Comparison of ENCODE assay signal across 9 cellular contexts in the genomic region with DNA sequence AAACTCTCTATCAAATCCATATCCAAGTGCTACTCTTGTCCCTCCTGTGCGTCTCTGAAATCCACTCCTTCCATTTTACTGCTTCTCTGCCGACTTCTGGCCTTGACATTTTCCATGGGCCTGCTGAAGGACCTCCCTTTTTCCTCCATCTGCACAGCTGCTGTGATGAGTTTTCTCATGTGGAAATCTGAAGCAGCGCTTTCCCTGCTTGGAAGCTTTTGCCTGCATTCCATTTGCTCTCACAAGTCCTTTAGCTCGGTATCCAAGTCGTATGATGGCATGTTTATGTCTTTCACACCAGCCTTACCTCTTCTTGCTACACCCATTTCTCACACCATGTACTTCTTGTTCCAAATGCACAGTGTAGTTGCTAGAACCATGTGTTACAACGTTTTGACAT.
"Had no signal": no experiment of that assay in that cellular context is flagged by ENCODE, and none has a peak within 500 bp of the region (broad histone marks: within the 10 kb centered on the region; RNA-seq: fewer than 3 reads in every experiment).

No MANE protein-coding gene starts in this region.

- H3K4me2 ChIP-seq: KMS-11 had no signal

- H3K9ac ChIP-seq: GM23248, KMS-11 had no signal

- DNase-seq: GM23248, GOT3, H9, HCEC 1CT, IMR-90, KBM-7 had no signal

- H2AFZ ChIP-seq: GM23248 had no signal

- H3K4me3 ChIP-seq: GM23248 had no signal

- FAIRE-seq: H54, HTR-8/SVneo had no signal

- H3K27ac ChIP-seq: GM23248, KMS-11 had no signal
